ENCODE assay signal across 1 cellular context in genomic region chr4:5753766-5754528, GRCh38.
TF ChIP-seq lines count a peak whose summit lies in the region.

No MANE protein-coding gene starts in this region.

TF ChIP-seq in H1, 55 proteins besides CTCF, POLR2A, EP300 and RAD21:
- TF ChIP-seq SP2 (IDR thresholded peaks at IDR 0.05; ENCODE audit: low read length) (no peak), SP1 (IDR thresholded peaks at IDR 0.05; ENCODE audit: low read depth, low read length) (no peak), TBP (IDR thresholded peaks at IDR 0.05; ENCODE audit: low read depth, low read length) (no peak), RNF2 (IDR thresholded peaks at IDR 0.05; ENCODE audit: borderline replicate concordance, low read depth, low read length, missing control alignments, poor library complexity, severe bottlenecking) (no peak), EZH2 (IDR thresholded peaks at IDR 0.05; ENCODE audit: low read depth, low read length, severe bottlenecking) (no peak), ZNF274 (IDR thresholded peaks at IDR 0.05; ENCODE audit: borderline replicate concordance, extremely low read depth, low read length) (no peak), NANOG (IDR thresholded peaks at IDR 0.05; ENCODE audit: insufficient read depth, low read depth, low read length, poor library complexity, severe bottlenecking) (no peak), TAF7 (optimal IDR thresholded peaks at IDR 0.05; ENCODE audit: borderline replicate concordance, low read depth, low read length) (no peak), HDAC6 (IDR thresholded peaks at IDR 0.05; ENCODE audit: low read depth, low read length) (no peak), ASH2L (IDR thresholded peaks at IDR 0.05; ENCODE audit: low read length) (no peak)
